Comparison of ENCODE assay signal across 19 cellular contexts in genomic region chr14:75495399-75495798, GRCh38. TPM values are rescaled to one million over a fixed set of nuclear protein-coding genes. Genes with fewer than 3 reads are reported as not detected.
A peak's percentile ranks its signal among the peaks of the same experiment; 100 is the strongest.
DNase-seq lines count a peak whose midpoint lies in the region; ATAC-seq and TF ChIP-seq lines count a peak whose summit lies in the region.
"Had no signal": no experiment of that assay in that cellular context is flagged by ENCODE, and none has a peak within 500 bp of the region (broad histone marks: within the 10 kb centered on the region; RNA-seq: fewer than 3 reads in every experiment).

No MANE protein-coding gene starts in this region.

- no peak for TF ChIP-seq CTCF in KMS-11 (conservative IDR thresholded peaks at IDR 0.05; ENCODE audit: low read depth, low read length)
- TF ChIP-seq CTCF in upper lobe of right lung (IDR thresholded peaks at IDR 0.05) = no peak
- no peak for TF ChIP-seq CTCF in CD14-positive monocyte (IDR thresholded peaks at IDR 0.05)

- H2AFZ ChIP-seq in KMS-11 (ENCODE audit: low read depth) = no peak overlapping the region; the same call in 1 of the 2 replicates
- H2AFZ ChIP-seq: GM23248 had no signal

- H3K27me3 Mint-ChIP-seq in activated T-cell treated with anti-CD3 and anti-CD28 coated beads, Interleukin-2, amount 50 U/mL, for 72 hours (ENCODE audit: low read depth) = no peaks in the 10 kb centered on the region
- no peaks in the 10 kb centered on the region for H3K27me3 Mint-ChIP-seq in activated T-helper 1 cell treated with anti-CD3 and anti-CD28 coated beads, Interleukin-12 subunit alpha, Interleukin-12 subunit beta, Interleukin-2, Interleukin-4 antibody, amounts not matched to agents 30 ng/mL and 10 ng/mL and 1 ng/mL, durations not matched to agents 14 hours and 24 hours and 36 hours (ENCODE audit: insufficient read depth)
- peaks cover 0 to 8% (median 4%) of the 10 kb centered on the region in 3 donors for H3K27me3 Mint-ChIP-seq in CD14-positive monocyte (ENCODE audit: low read depth in 3 of 3)

- intact Hi-C loops in activated T-helper 1 cell treated with anti-CD3 and anti-CD28 coated beads, Interleukin-12 subunit alpha, Interleukin-12 subunit beta, Interleukin-2, Interleukin-4 antibody, amounts not matched to agents 30 ng/mL and 10 ng/mL and 1 ng/mL, durations not matched to agents 14 hours and 24 hours and 36 hours (cut with micrococcal nuclease) = no loop called here
- intact Hi-C loops in upper lobe of right lung (cut with DNase I) (no loop called here), CD14-positive monocyte (cut with micrococcal nuclease) (no loop called here)

- H3K36me3 ChIP-seq in KMS-11 (ENCODE audit: insufficient read depth) = no peaks in the 10 kb centered on the region
- no peaks in the 10 kb centered on the region for H3K36me3 ChIP-seq in upper lobe of right lung

- peak overlapping the region; percentile 9 to 80 for H3K4me3 Mint-ChIP-seq in activated T-cell treated with anti-CD3 and anti-CD28 coated beads, Interleukin-2, amount 50 U/mL, for 72 hours
- no peak overlapping the region for H3K4me3 Mint-ChIP-seq in activated T-helper 1 cell treated with anti-CD3 and anti-CD28 coated beads, Interleukin-12 subunit alpha, Interleukin-12 subunit beta, Interleukin-2, Interleukin-4 antibody, amounts not matched to agents 30 ng/mL and 10 ng/mL and 1 ng/mL, durations not matched to agents 14 hours and 24 hours and 36 hours
- no peak overlapping the region for H3K4me3 Mint-ChIP-seq in CD14-positive monocyte

- H3K36me3 Mint-ChIP-seq in activated T-cell treated with anti-CD3 and anti-CD28 coated beads, Interleukin-2, amount 50 U/mL, for 72 hours (ENCODE audit: insufficient read depth in 2 of 2) = peaks cover 2% of the 10 kb centered on the region in 2 donors
- peaks cover 3% of the 10 kb centered on the region for H3K36me3 Mint-ChIP-seq in activated T-helper 1 cell treated with anti-CD3 and anti-CD28 coated beads, Interleukin-12 subunit alpha, Interleukin-12 subunit beta, Interleukin-2, Interleukin-4 antibody, amounts not matched to agents 30 ng/mL and 10 ng/mL and 1 ng/mL, durations not matched to agents 14 hours and 24 hours and 36 hours (ENCODE audit: low read depth)
- no peaks in the 10 kb centered on the region for H3K36me3 Mint-ChIP-seq in CD14-positive monocyte

- H3K9me3 Mint-ChIP-seq in activated T-cell treated with anti-CD3 and anti-CD28 coated beads, Interleukin-2, amount 50 U/mL, for 72 hours = peaks cover 0 to 7% of the 10 kb centered on the region in 2 donors
- peaks cover 3% of the 10 kb centered on the region for H3K9me3 Mint-ChIP-seq in activated T-helper 1 cell treated with anti-CD3 and anti-CD28 coated beads, Interleukin-12 subunit alpha, Interleukin-12 subunit beta, Interleukin-2, Interleukin-4 antibody, amounts not matched to agents 30 ng/mL and 10 ng/mL and 1 ng/mL, durations not matched to agents 14 hours and 24 hours and 36 hours
- peaks cover 0 to 5% (median 0%) of the 10 kb centered on the region in 7 donors for H3K9me3 Mint-ChIP-seq in CD14-positive monocyte

- H3K4me3 ChIP-seq in KMS-11 (IDR thresholded peaks at IDR 0.05; ENCODE audit: insufficient read depth, low read depth, low read length) (no peak overlapping the region), upper lobe of right lung (no peak overlapping the region)
- H3K4me3 ChIP-seq: GM23248, SK-N-MC had no signal

- H3K27me3 ChIP-seq in KMS-11 (ENCODE audit: insufficient read depth, low read depth) (no peaks in the 10 kb centered on the region), upper lobe of right lung (no peaks in the 10 kb centered on the region)

- no peaks in the 10 kb centered on the region for H3K9me3 ChIP-seq in upper lobe of right lung
- H3K9me3 ChIP-seq: Caco-2 had no signal

- ATAC-seq in activated T-cell treated with anti-CD3 and anti-CD28 coated beads, Interleukin-2, amount 50 U/mL, for 72 hours (replicated peaks in 1 of 2) = no peak
- ATAC-seq in upper lobe of right lung = no peak
- ATAC-seq: HCT116, Panc1 had no signal

- H3K9ac ChIP-seq in KMS-11 = no peak overlapping the region
- H3K9ac ChIP-seq: GM23248 had no signal

- H3K4me1 ChIP-seq in KMS-11 (ENCODE audit: low read depth, poor library complexity, severe bottlenecking) = peaks cover 24% of the 10 kb centered on the region
- no peaks in the 10 kb centered on the region for H3K4me1 ChIP-seq in upper lobe of right lung
- H3K4me1 ChIP-seq: Caco-2 had no signal

- peak overlapping the region; percentile 94 for H3K4me2 ChIP-seq in KMS-11

- DNase-seq in activated T-cell treated with anti-CD3 and anti-CD28 coated beads, Interleukin-2, amount 50 U/mL, for 72 hours = no peak
- DNase-seq in activated T-cell treated with anti-CD3 and anti-CD28 coated beads, Interleukin-2, amount 50 U/mL, for 48 hours = no peak
- DNase-seq in activated T-helper 1 cell treated with anti-CD3 and anti-CD28 coated beads, Interleukin-12 subunit alpha, Interleukin-12 subunit beta, Interleukin-2, Interleukin-4 antibody, amounts not matched to agents 30 ng/mL and 10 ng/mL and 1 ng/mL, durations not matched to agents 14 hours and 24 hours and 36 hours (ENCODE audit: low spot score) = no peak
- DNase-seq in upper lobe of right lung = no peak
- no peak for DNase-seq in SHP77 treated with DMSO at 0.1 percent for 48 hours (lab: John Stamatoyannopoulos, UW)
- no peak for DNase-seq in CD14-positive monocyte (ENCODE audit: low spot score)
- DNase-seq: Caco-2, DMS153, NCI-H1436, NCI-H2029, NCI-H2227 treated with DMSO at 0.1 percent for 48 hours, NCI-H524 had no signal

- H3K27ac ChIP-seq in KMS-11 (peak overlapping the region; percentile 55; the same call in 1 of the 2 replicates), upper lobe of right lung (no peak overlapping the region)
- H3K27ac ChIP-seq: C4-2B, GM23248, SK-N-MC had no signal

- peaks cover 88% of the 10 kb centered on the region for H3K4me1 Mint-ChIP-seq in activated T-cell treated with anti-CD3 and anti-CD28 coated beads, Interleukin-2, amount 50 U/mL, for 72 hours (ENCODE audit: low read depth)
- H3K4me1 Mint-ChIP-seq in activated T-helper 1 cell treated with anti-CD3 and anti-CD28 coated beads, Interleukin-12 subunit alpha, Interleukin-12 subunit beta, Interleukin-2, Interleukin-4 antibody, amounts not matched to agents 30 ng/mL and 10 ng/mL and 1 ng/mL, durations not matched to agents 14 hours and 24 hours and 36 hours (ENCODE audit: low read depth) = peaks cover 71% of the 10 kb centered on the region
- peaks cover 28% of the 10 kb centered on the region for H3K4me1 Mint-ChIP-seq in CD14-positive monocyte

- no peaks in the 10 kb centered on the region for H4K20me1 ChIP-seq in KMS-11 (ENCODE audit: insufficient read depth)

- H3K79me2 ChIP-seq in KMS-11 (ENCODE audit: insufficient read depth, low read depth) = no peaks in the 10 kb centered on the region

- H3K27ac Mint-ChIP-seq in activated T-cell treated with anti-CD3 and anti-CD28 coated beads, Interleukin-2, amount 50 U/mL, for 72 hours = peak overlapping the region; percentile 92
- H3K27ac Mint-ChIP-seq in activated T-helper 1 cell treated with anti-CD3 and anti-CD28 coated beads, Interleukin-12 subunit alpha, Interleukin-12 subunit beta, Interleukin-2, Interleukin-4 antibody, amounts not matched to agents 30 ng/mL and 10 ng/mL and 1 ng/mL, durations not matched to agents 14 hours and 24 hours and 36 hours = peak overlapping the region; percentile 10
- no peak overlapping the region for H3K27ac Mint-ChIP-seq in CD14-positive monocyte

RNA-seq across cellular contexts. Expression of gene BATF, which starts 26.9 kb away (rescaled TPM):
- 100 to 1,000 TPM; 171 to 185 TPM for total RNA-seq in activated T-cell treated with anti-CD3 and anti-CD28 coated beads, Interleukin-2, amount 50 U/mL, for 72 hours
- 213 and 214 TPM in 2 replicates for total RNA-seq in activated T-helper 1 cell treated with anti-CD3 and anti-CD28 coated beads, Interleukin-12 subunit alpha, Interleukin-12 subunit beta, Interleukin-2, Interleukin-4 antibody, amounts not matched to agents 30 ng/mL and 10 ng/mL and 1 ng/mL, durations not matched to agents 14 hours and 24 hours and 36 hours
- 4.9 TPM for total RNA-seq in upper lobe of right lung
- polyA plus RNA-seq in CD14-positive monocyte = 10 to 100 TPM; 20.9 to 25.8 TPM
- total RNA-seq: A673, GM23248 had no signal
- polyA plus RNA-seq: GM23248 had no signal

Comparison
In these comparisons a context has a peak if more than half of its experiments do, and no peak if none do; other contexts are left out.
1. H3K27ac Mint-ChIP-seq: peak in activated T-cell treated with anti-CD3 and anti-CD28 coated beads, Interleukin-2, amount 50 U/mL, for 72 hours (single experiment) and activated T-helper 1 cell treated with anti-CD3 and anti-CD28 coated beads, Interleukin-12 subunit alpha, Interleukin-12 subunit beta, Interleukin-2, Interleukin-4 antibody, amounts not matched to agents 30 ng/mL and 10 ng/mL and 1 ng/mL, durations not matched to agents 14 hours and 24 hours and 36 hours (single experiment); none in CD14-positive monocyte (0 of 7).
2. H3K4me3 Mint-ChIP-seq: peak in activated T-cell treated with anti-CD3 and anti-CD28 coated beads, Interleukin-2, amount 50 U/mL, for 72 hours (2 of 2); none in activated T-helper 1 cell treated with anti-CD3 and anti-CD28 coated beads, Interleukin-12 subunit alpha, Interleukin-12 subunit beta, Interleukin-2, Interleukin-4 antibody, amounts not matched to agents 30 ng/mL and 10 ng/mL and 1 ng/mL, durations not matched to agents 14 hours and 24 hours and 36 hours (single experiment) and CD14-positive monocyte (0 of 2).
3. RNA of gene BATF, which starts 26.9 kb away (total RNA-seq): 213 to 214 TPM in activated T-helper 1 cell treated with anti-CD3 and anti-CD28 coated beads, Interleukin-12 subunit alpha, Interleukin-12 subunit beta, Interleukin-2, Interleukin-4 antibody, amounts not matched to agents 30 ng/mL and 10 ng/mL and 1 ng/mL, durations not matched to agents 14 hours and 24 hours and 36 hours and 171 to 185 TPM in activated T-cell treated with anti-CD3 and anti-CD28 coated beads, Interleukin-2, amount 50 U/mL, for 72 hours; 4.9 TPM in upper lobe of right lung (single experiment); every median in the first group is over 10 times any median in the second.